ENCODE assay signal across 9 cellular contexts in genomic region chr9:21996438-21996837, GRCh38. TPM values are rescaled to one million over a fixed set of nuclear protein-coding genes. Genes with fewer than 3 reads are reported as not detected.
A peak's percentile ranks its signal among the peaks of the same experiment; 100 is the strongest.
DNase-seq lines count a peak whose midpoint lies in the region; ATAC-seq and TF ChIP-seq lines count a peak whose summit lies in the region.
"Had no signal": no experiment of that assay in that cellular context is flagged by ENCODE, and none has a peak within 500 bp of the region (broad histone marks: within the 10 kb centered on the region; RNA-seq: fewer than 3 reads in every experiment).

No MANE protein-coding gene starts in this region.

- H4K20me1 ChIP-seq in hepatocyte (ENCODE audit: insufficient read depth, poor library complexity, severe bottlenecking) = no peaks in the 10 kb centered on the region

- H3K27ac ChIP-seq in hepatocyte = no peak overlapping the region

- WGBS in hepatocyte (ENCODE audit: low lambda C conversion rate, missing lambda C conversion rate) = 17% methylated on average over 9 of the region's 9 CpGs

- peak overlapping the region; percentile 80 to 98 (median 97) for H3K27ac Mint-ChIP-seq in IgD-negative memory B cell

- peak; percentile 14 for DNase-seq in DMS 273 treated with DMSO at 0.1 percent for 48 hours (lab: John Stamatoyannopoulos, UW)
- DNase-seq in iPS-NIHi7 (ENCODE audit: extremely low spot score) = peak; percentile 37
- no peak for DNase-seq in hepatocyte (ENCODE audit: low spot score)
- DNase-seq in activated effector memory CD4-positive, alpha-beta T cell treated with anti-CD3 and anti-CD28 coated beads, Interleukin-2, amount 50 U/mL, for 16 hours = no peak
- DNase-seq: stimulated activated CD4-positive, alpha-beta T cell treated with anti-CD3 and anti-CD28 coated beads, Interleukin-2, amount 100 ng/mL, for 48 hours had no signal

- H3K9me2 ChIP-seq in hepatocyte (replicated peaks; ENCODE audit: insufficient read depth) = no peaks in the 10 kb centered on the region

- H3K36me3 Mint-ChIP-seq in IgD-negative memory B cell = no peaks in the 10 kb centered on the region

- H3K4me3 ChIP-seq in WI38 (ENCODE audit: low read depth, low read length) (peak overlapping the region; percentile 93), hepatocyte (no peak overlapping the region)

- no peaks in the 10 kb centered on the region for H3K79me2 ChIP-seq in hepatocyte

- peak overlapping the region; percentile 23 to 100 (median 98) for H3K4me3 Mint-ChIP-seq in IgD-negative memory B cell

- ATAC-seq in HG02642 (IDR thresholded peaks at IDR 0.05; ENCODE audit: poor library complexity, unreplicated experiment) (no peak), HG02588 (IDR thresholded peaks at IDR 0.05; ENCODE audit: unreplicated experiment) (no peak)

- peaks cover 10 to 16% (median 15%) of the 10 kb centered on the region in 3 donors for H3K4me1 Mint-ChIP-seq in IgD-negative memory B cell

- no peaks in the 10 kb centered on the region for H3K9me3 ChIP-seq in hepatocyte (ENCODE audit: low read depth)

- no peak for TF ChIP-seq CTCF in WI38 (IDR thresholded peaks at IDR 0.05; ENCODE audit: low read depth, low read length)
- TF ChIP-seq CTCF in hepatocyte (IDR thresholded peaks at IDR 0.05; ENCODE audit: poor library complexity) = no peak

- no peak overlapping the region for H2AFZ ChIP-seq in hepatocyte

- H3K9me3 Mint-ChIP-seq in IgD-negative memory B cell = peaks cover 0 to 2% (median 0%) of the 10 kb centered on the region in 3 donors

- H3K4me2 ChIP-seq in hepatocyte = no peak overlapping the region

- peaks cover 89% of the 10 kb centered on the region for H3K27me3 ChIP-seq in hepatocyte

- H3K4me1 ChIP-seq in hepatocyte (ENCODE audit: insufficient read depth) = no peaks in the 10 kb centered on the region

- H3K27me3 Mint-ChIP-seq in IgD-negative memory B cell = peaks cover 1% of the 10 kb centered on the region

- no peaks in the 10 kb centered on the region for H3K36me3 ChIP-seq in hepatocyte (replicated peaks; ENCODE audit: insufficient read depth, low read depth)

RNA-seq across cellular contexts. Expression of gene CDKN2B-AS1, which starts 1.8 kb away (rescaled TPM):
- not detected for polyA plus RNA-seq in IgD-negative memory B cell
- 0.27 and 1.1 TPM in 2 replicates for total RNA-seq in hepatocyte
- 0.26 and 0.68 TPM in 2 replicates for polyA plus RNA-seq in hepatocyte

RNA-seq across cellular contexts. Expression of gene CDKN2A, which starts 2.2 kb away (rescaled TPM):
- polyA plus RNA-seq in IgD-negative memory B cell = 13.9 TPM
- 0.76 and 0.90 TPM in 2 replicates for total RNA-seq in hepatocyte
- polyA plus RNA-seq in hepatocyte = 2.9 and 4.8 TPM in 2 replicates

RNA-seq across cellular contexts. Expression of gene CDKN2B, which starts 12.7 kb away (rescaled TPM):
- polyA plus RNA-seq in IgD-negative memory B cell = 0.23 TPM
- total RNA-seq in hepatocyte = 8.5 and 18.6 TPM in 2 replicates
- polyA plus RNA-seq in hepatocyte = 6.0 and 15.1 TPM in 2 replicates

Comparison
In these comparisons a context has a peak if more than half of its experiments do, and no peak if none do; other contexts are left out.
1. DNase-seq: peak in DMS 273 treated with DMSO at 0.1 percent for 48 hours (single experiment) and iPS-NIHi7 (single experiment); none in hepatocyte (single experiment) and activated effector memory CD4-positive, alpha-beta T cell treated with anti-CD3 and anti-CD28 coated beads, Interleukin-2, amount 50 U/mL, for 16 hours (single experiment).